1 cellular context compared by ENCODE assay signal in genomic region chr19:47058621-47059020, GRCh38.
TF ChIP-seq lines count a peak whose summit lies in the region.

No MANE protein-coding gene starts in this region.

TF ChIP-seq in HepG2, 621 proteins besides CTCF, POLR2A, EP300 and RAD21 (continues in another document):
- no peak for TF ChIP-seq SOX6 (IDR thresholded peaks at IDR 0.05)
- TF ChIP-seq SOX6 (CRISPR knock-in tag; IDR thresholded peaks at IDR 0.05), result peak; percentile 92
- TF ChIP-seq KAT7 (CRISPR knock-in tag; IDR thresholded peaks at IDR 0.05; ENCODE audit: borderline replicate concordance), result no peak
- no peak for TF ChIP-seq ZNF441 (CRISPR knock-in tag; IDR thresholded peaks at IDR 0.05; ENCODE audit: borderline replicate concordance)
- no peak for TF ChIP-seq CREB1 (IDR thresholded peaks at IDR 0.05)
- peak; percentile 33; the same call in 1 of the 2 replicates for TF ChIP-seq CREB1 (CRISPR knock-in tag; IDR thresholded peaks at IDR 0.05)
- TF ChIP-seq SNAPC4 (CRISPR knock-in tag; IDR thresholded peaks at IDR 0.05), result no peak
- TF ChIP-seq HDAC1 (CRISPR knock-in tag; IDR thresholded peaks at IDR 0.05), result peak; percentile 64
- TF ChIP-seq NONO (IDR thresholded peaks at IDR 0.05), result no peak
- TF ChIP-seq NONO (CRISPR knock-in tag; conservative IDR thresholded peaks at IDR 0.05), result 0 out of 2 replicates have a peak, but pooled peaks have one; percentile 45
- no peak for TF ChIP-seq ZNF781 (CRISPR knock-in tag; IDR thresholded peaks at IDR 0.05; ENCODE audit: borderline replicate concordance, not compliant biosample characterization)
- no peak for TF ChIP-seq IRF1 (CRISPR knock-in tag; IDR thresholded peaks at IDR 0.05; ENCODE audit: low read depth)
- TF ChIP-seq NR2C2 (CRISPR knock-in tag; IDR thresholded peaks at IDR 0.05; ENCODE audit: borderline replicate concordance), result peak; percentile 72; the same call in 1 of the 2 replicates
- no peak for TF ChIP-seq ZNF784 (CRISPR knock-in tag; IDR thresholded peaks at IDR 0.05; ENCODE audit: borderline replicate concordance)
- peak; percentile 96 for TF ChIP-seq RFX5 (IDR thresholded peaks at IDR 0.05; ENCODE audit: low read depth, low read length)
- TF ChIP-seq ZNF264 (CRISPR knock-in tag; IDR thresholded peaks at IDR 0.05), result no peak
- TF ChIP-seq ZNF350 (CRISPR knock-in tag; IDR thresholded peaks at IDR 0.05; ENCODE audit: borderline replicate concordance, low read depth), result no peak
- TF ChIP-seq AHDC1 (CRISPR knock-in tag; IDR thresholded peaks at IDR 0.05; ENCODE audit: borderline replicate concordance), result no peak
- TF ChIP-seq SOX5 (CRISPR knock-in tag; IDR thresholded peaks at IDR 0.05; ENCODE audit: borderline replicate concordance), result peak; percentile 64
- no peak for TF ChIP-seq TEF (CRISPR knock-in tag; IDR thresholded peaks at IDR 0.05)
- TF ChIP-seq BCL6 (CRISPR knock-in tag; IDR thresholded peaks at IDR 0.05), result peak; percentile 33; the same call in 1 of the 2 replicates
- TF ChIP-seq ARHGAP35 (CRISPR knock-in tag; IDR thresholded peaks at IDR 0.05; ENCODE audit: borderline replicate concordance), result no peak
- no peak for TF ChIP-seq ZNF263 (CRISPR knock-in tag; IDR thresholded peaks at IDR 0.05)
- TF ChIP-seq MED13 (CRISPR knock-in tag; IDR thresholded peaks at IDR 0.05), result no peak
- no peak for TF ChIP-seq ZNF556 (CRISPR knock-in tag; IDR thresholded peaks at IDR 0.05; ENCODE audit: borderline replicate concordance)
- peak; percentile 98 for TF ChIP-seq RFXAP (CRISPR knock-in tag; IDR thresholded peaks at IDR 0.05; ENCODE audit: borderline replicate concordance)
- no peak for TF ChIP-seq TBX3 (IDR thresholded peaks at IDR 0.05; ENCODE audit: borderline replicate concordance)
- no peak for TF ChIP-seq HMGXB3 (CRISPR knock-in tag; IDR thresholded peaks at IDR 0.05; ENCODE audit: borderline replicate concordance)
- TF ChIP-seq HOXA3 (CRISPR knock-in tag; IDR thresholded peaks at IDR 0.05), result 0 out of 2 replicates have a peak, but pooled peaks have one; percentile 23
- TF ChIP-seq GFI1 (CRISPR knock-in tag; IDR thresholded peaks at IDR 0.05; ENCODE audit: borderline replicate concordance), result no peak; the same call in 1 of the 2 replicates
- TF ChIP-seq CBFB (CRISPR knock-in tag; IDR thresholded peaks at IDR 0.05), result 0 out of 2 replicates have a peak, but pooled peaks have one; percentile 37
- peak; percentile 83; the same call in 1 of the 2 replicates for TF ChIP-seq HDAC2 (CRISPR knock-in tag; IDR thresholded peaks at IDR 0.05)
- TF ChIP-seq ZNF333 (CRISPR knock-in tag; IDR thresholded peaks at IDR 0.05; ENCODE audit: borderline replicate concordance), result no peak
- 0 out of 2 replicates have a peak, but pooled peaks have one; percentile 18 for TF ChIP-seq ZBTB26 (CRISPR knock-in tag; IDR thresholded peaks at IDR 0.05; ENCODE audit: borderline replicate concordance)
- no peak for TF ChIP-seq ZFP36 (IDR thresholded peaks at IDR 0.05; ENCODE audit: borderline replicate concordance, low read depth, low read length, partially characterized antibody)
- TF ChIP-seq TFE3 (CRISPR knock-in tag; IDR thresholded peaks at IDR 0.05), result peak; percentile 73
- no peak for TF ChIP-seq KDM2A (CRISPR knock-in tag; IDR thresholded peaks at IDR 0.05; ENCODE audit: borderline replicate concordance, low read depth)
- peak; percentile 87 for TF ChIP-seq RXRA (CRISPR knock-in tag; IDR thresholded peaks at IDR 0.05)
- TF ChIP-seq ELF3 (CRISPR knock-in tag; IDR thresholded peaks at IDR 0.05), result no peak
- TF ChIP-seq ZNF510 (CRISPR knock-in tag; IDR thresholded peaks at IDR 0.05; ENCODE audit: low read depth), result no peak
- no peak for TF ChIP-seq GPN1 (CRISPR knock-in tag; IDR thresholded peaks at IDR 0.05; ENCODE audit: borderline replicate concordance)
- peak; percentile 71 for TF ChIP-seq HNF4A (CRISPR knock-in tag; IDR thresholded peaks at IDR 0.05)
